ENCODE assay signal across 8 cellular contexts in the genomic region with DNA sequence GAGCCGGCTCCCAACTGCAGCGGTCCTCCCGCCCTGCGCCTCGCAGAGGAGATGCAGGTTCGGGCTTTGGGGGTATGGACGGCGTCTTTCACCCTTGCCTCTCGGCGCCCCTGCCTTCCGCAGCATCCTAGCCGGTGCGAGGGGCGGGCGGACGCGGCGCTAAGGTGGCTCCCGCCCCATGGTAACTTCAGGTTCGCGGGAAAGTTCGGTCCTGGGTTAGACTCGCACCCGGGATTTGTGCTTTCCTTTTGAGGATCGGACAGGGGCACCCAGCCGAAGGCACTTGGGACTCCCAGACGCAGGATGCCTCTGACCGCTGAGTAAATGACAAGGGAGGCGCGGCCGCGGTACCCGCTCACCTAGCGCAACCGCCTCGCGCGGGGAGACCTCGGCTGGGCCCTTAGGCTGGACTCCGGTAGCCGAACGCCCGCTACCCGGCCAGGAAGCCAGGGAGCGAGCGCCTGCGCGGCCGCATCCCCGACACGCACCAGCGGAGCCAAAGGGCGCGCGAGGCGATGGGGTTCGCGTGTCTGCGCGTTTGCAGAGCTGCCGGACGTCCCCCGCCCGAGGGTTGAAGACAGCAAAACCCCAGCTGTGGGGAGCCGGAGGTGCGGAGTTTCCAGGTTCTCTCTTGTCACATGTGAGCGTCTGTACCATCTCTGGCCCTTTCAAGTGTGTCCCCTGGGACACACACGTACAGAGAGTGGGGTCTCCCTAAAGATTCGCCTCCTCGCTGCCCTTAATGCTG. TPM values are rescaled to one million over a fixed set of nuclear protein-coding genes. Genes with fewer than 3 reads are reported as not detected.
DNase-seq lines count a peak whose midpoint lies in the region; ATAC-seq, FAIRE-seq and TF ChIP-seq lines count a peak whose summit lies in the region.

No MANE protein-coding gene starts in this region.

- intact Hi-C loops in GM12878 (cut with micrococcal nuclease; ENCODE audit: unreplicated experiment), result loop anchor here (2.0 to 5.0 kb wide), 3 partner anchors 1087 to 1807 kb away; no protein-coding TSS in a partner anchor
- intact Hi-C loops in HepG2 (cut with micrococcal nuclease; ENCODE audit: unreplicated experiment), result loop anchor here (5.0 kb wide), 1 partner anchor 1807 kb away; no protein-coding TSS in a partner anchor
- intact Hi-C loops in thyroid gland (cut with DNase I), result no loop called here

- FAIRE-seq in GM12878 (lab: Jason Lieb, UNC) (no peak), HepG2 (lab: Jason Lieb, UNC) (no peak)

- H3K27me3 Mint-ChIP-seq in IgD-negative memory B cell, result peaks cover 55% of the 10 kb centered on the region

- H3K4me3 Mint-ChIP-seq in IgD-negative memory B cell, result peak overlapping the region; percentile 34 to 91 (median 80)

- TF ChIP-seq EP300 in GM12878 (IDR thresholded peaks at IDR 0.05; ENCODE audit: borderline replicate concordance in 1 of 2, control insufficient read depth in 1 of 2, low read depth in 2 of 2, low read length in 2 of 2) (no peak), HepG2 (IDR thresholded peaks at IDR 0.05; ENCODE audit: low read depth in 2 of 2, low read length in 2 of 2) (no peak), HepG2 (CRISPR knock-in tag; IDR thresholded peaks at IDR 0.05; ENCODE audit: borderline replicate concordance) (no peak)

- H2AFZ ChIP-seq in GM12878 (ENCODE audit: control insufficient read depth, low read depth, low read length) (peak overlapping the region; percentile 23), HepG2 (ENCODE audit: low read length) (no peak overlapping the region)

- H3K4me2 ChIP-seq in GM12878 (ENCODE audit: control insufficient read depth, insufficient read depth), result peak overlapping the region; percentile 79
- peak overlapping the region; percentile 45 for H3K4me2 ChIP-seq in HepG2 (ENCODE audit: low read depth, low read length)

- no peaks in the 10 kb centered on the region for H3K9me3 ChIP-seq in GM12878 (replicated peaks; ENCODE audit: control insufficient read depth, insufficient read depth, low read length)
- H3K9me3 ChIP-seq in HepG2 (ENCODE audit: low read length), result no peaks in the 10 kb centered on the region
- H3K9me3 ChIP-seq in thyroid gland, result no peaks in the 10 kb centered on the region

- SMC1A ChIA-PET in GM12878 (lab: Charles Lee; ENCODE audit: uncharacterized antibody, unreplicated experiment), result interaction anchor here (2.7 kb wide), 1 partner anchor 315 kb away, joined by 9 read pairs; no protein-coding TSS in a partner anchor

- peaks cover 2% of the 10 kb centered on the region for H3K36me3 Mint-ChIP-seq in IgD-negative memory B cell

- H3K27ac Mint-ChIP-seq in IgD-negative memory B cell, result no peak overlapping the region

- CTCF ChIA-PET in GM12878 (lab: Yijun Ruan, JAX), result no interaction called here
- CTCF ChIA-PET in HepG2 (lab: Yijun Ruan, JAX; ENCODE audit: low intra/inter-chr PET ratio, low total read pairs), result no interaction called here

- TF ChIP-seq POLR2A in GM12878 (IDR thresholded peaks at IDR 0.05; ENCODE audit: low read depth, low read length), result no peak
- no peak for TF ChIP-seq POLR2A in HepG2 (IDR thresholded peaks at IDR 0.05; ENCODE audit: insufficient read depth in 1 of 2, low read depth in 2 of 2, low read length in 2 of 2)
- TF ChIP-seq POLR2A in thyroid gland (IDR thresholded peaks at IDR 0.05), result no peak

- ATAC-seq in GM21360 (IDR thresholded peaks at IDR 0.05; ENCODE audit: unreplicated experiment), result peak; percentile 48
- ATAC-seq in GM12878, result peak; percentile 64
- ATAC-seq in HepG2, result peak; percentile 36
- no peak for ATAC-seq in HG03108 (IDR thresholded peaks at IDR 0.05; ENCODE audit: unreplicated experiment)
- no peak for ATAC-seq in HG03097 (IDR thresholded peaks at IDR 0.05; ENCODE audit: low FRiP score, unreplicated experiment)

- RAD21 ChIA-PET in GM12878 (lab: Charles Lee; ENCODE audit: unreplicated experiment), result interaction anchor here (1.7 kb wide), 1 partner anchor 315 kb away, joined by 4 read pairs; no protein-coding TSS in a partner anchor

- H4K20me1 ChIP-seq in GM12878 (ENCODE audit: control insufficient read depth, insufficient read depth) (no peaks in the 10 kb centered on the region), HepG2 (ENCODE audit: insufficient read depth, low read length) (no peaks in the 10 kb centered on the region)

- no peak overlapping the region for H3K9ac ChIP-seq in GM12878 (ENCODE audit: control insufficient read depth, insufficient read depth, low read length)
- no peak overlapping the region for H3K9ac ChIP-seq in HepG2 (ENCODE audit: insufficient read depth, low read depth, low read length)

- TF ChIP-seq CTCF in GM12878 (IDR thresholded peaks at IDR 0.05 in 2 of 3, conservative IDR thresholded peaks at IDR 0.05 in 1 of 3; ENCODE audit: control insufficient read depth in 2 of 3, extremely low read depth in 1 of 3, insufficient read depth in 1 of 3, low read depth in 3 of 3, low read length in 3 of 3), result no peak
- no peak for TF ChIP-seq CTCF in HepG2 (CRISPR knock-in tag; IDR thresholded peaks at IDR 0.05)
- no peak for TF ChIP-seq CTCF in thyroid gland (IDR thresholded peaks at IDR 0.05)

- H3K36me3 ChIP-seq in GM12878 (ENCODE audit: control insufficient read depth in 2 of 2, insufficient read depth in 2 of 2, low read length in 1 of 2), result no peaks in the 10 kb centered on the region
- H3K36me3 ChIP-seq in HepG2 (replicated peaks in 1 of 2; ENCODE audit: control insufficient read depth in 1 of 2, insufficient read depth in 2 of 2, low read length in 2 of 2), result no peaks in the 10 kb centered on the region
- H3K36me3 ChIP-seq in thyroid gland, result no peaks in the 10 kb centered on the region

- peak; percentile 19 for DNase-seq in Daoy (ENCODE audit: low read depth)
- DNase-seq in GM12878 (ENCODE audit: low read depth, low spot score), result no peak
- no peak for DNase-seq in HepG2 (ENCODE audit: low spot score)
- DNase-seq in thyroid gland, result peak; percentile 18 to 24

- in situ Hi-C loops in GM12878 (cut with MboI), result loop anchor here (5.0 to 25.0 kb wide), 3 partner anchors 317 to 1357 kb away; no protein-coding TSS in a partner anchor
- in situ Hi-C loops in HepG2 (cut with HindIII; ENCODE audit: extremely low pct_ligation_motif_present, low pct_unique_long_range_greater_than_20kb), result loop anchor here (25.0 kb wide), 4 partner anchors 307 to 1807 kb away; a partner anchor contains a TSS

- H3K27ac ChIP-seq in GM12878 (ENCODE audit: control insufficient read depth, insufficient read depth), result no peak overlapping the region
- no peak overlapping the region for H3K27ac ChIP-seq in HepG2 (ENCODE audit: extremely low read length, insufficient read depth, low read length)
- peak overlapping the region in 1 of 3 donors; percentile 36 for H3K27ac ChIP-seq in thyroid gland

- H3K4me1 Mint-ChIP-seq in IgD-negative memory B cell, result peaks cover 5 to 17% (median 9%) of the 10 kb centered on the region in 3 donors

- BruUV-seq in GM12878 (replicated peaks; lab: Mats Ljungman, UMichigan) (no TSS peak), HepG2 (replicated peaks; lab: Mats Ljungman, UMichigan) (no TSS peak)

- peaks cover 9 to 25% of the 10 kb centered on the region in 2 experiments for H3K27me3 ChIP-seq in GM12878 (replicated peaks in 1 of 2; ENCODE audit: control insufficient read depth in 2 of 2, insufficient read depth in 2 of 2, low read length in 1 of 2)
- peaks cover 14 to 43% of the 10 kb centered on the region in 2 experiments; a peak in 4 of 5 replicates for H3K27me3 ChIP-seq in HepG2 (ENCODE audit: control insufficient read depth in 1 of 2, insufficient read depth in 2 of 2, low read length in 2 of 2)
- H3K27me3 ChIP-seq in thyroid gland, result peaks cover 5% of the 10 kb centered on the region

- H3K9me3 Mint-ChIP-seq in IgD-negative memory B cell, result no peaks in the 10 kb centered on the region

- no peaks in the 10 kb centered on the region for H3K79me2 ChIP-seq in GM12878 (ENCODE audit: control insufficient read depth, insufficient read depth, low read length)
- H3K79me2 ChIP-seq in HepG2 (ENCODE audit: insufficient read depth, low read length), result no peaks in the 10 kb centered on the region

- H3K4me3 ChIP-seq in GM12878 (peak overlapping the region; percentile 44; the same call in 1 of the 2 replicates), HepG2 (replicated peaks in 1 of 3; ENCODE audit: insufficient read depth in 1 of 3, low read depth in 2 of 3, low read length in 3 of 3) (peak overlapping the region in 2 of 3 experiments; percentile 20 to 24; a peak in 1 of 6 replicates), thyroid gland (replicated peaks in 1 of 3) (peak overlapping the region in 2 of 3 donors; percentile 28 to 37)

- POLR2A ChIA-PET in GM12878 (lab: Charles Lee), result no interaction called here
- POLR2A ChIA-PET in HepG2 (lab: Yijun Ruan, JAX), result no interaction called here

- WGBS in GM12878 (ENCODE audit: insufficient coverage, insufficient replicate concordance, low lambda C conversion rate, missing lambda C conversion rate), result 2% methylated on average over 65 of the region's 70 CpGs
- WGBS in HepG2 (ENCODE audit: low lambda C conversion rate), result 15% methylated on average over 32 of the region's 70 CpGs
- WGBS in thyroid gland, 2 donors, result 0 to 2% methylated on average over 26 to 29 of the region's 70 CpGs

- TF ChIP-seq RAD21 in GM12878 (IDR thresholded peaks at IDR 0.05; ENCODE audit: insufficient read depth, low read depth, low read length) (no peak), HepG2 (CRISPR knock-in tag; IDR thresholded peaks at IDR 0.05) (no peak)

- H3K4me1 ChIP-seq in GM12878 (ENCODE audit: control insufficient read depth, insufficient read depth, low read length), result peaks cover 5% of the 10 kb centered on the region
- H3K4me1 ChIP-seq in HepG2 (ENCODE audit: insufficient read depth, low read length), result no peaks in the 10 kb centered on the region
- H3K4me1 ChIP-seq in thyroid gland, result peaks cover 16 to 23% of the 10 kb centered on the region in 2 donors

RNA-seq across cellular contexts. Expression of a gene that starts 1.1 kb away (rescaled TPM):
- not detected in 2 replicates for total RNA-seq in Daoy (2014; rRNA removed; shearing (Covaris generic))
- polyA plus RNA-seq in IgD-negative memory B cell (not detected), GM12878 (2011; rRNA removed) (not detected in 2 replicates), GM12878 (2014; fragmentation: Illumina TruSeq; extraction: Trizol) (0.11 TPM in 1 of 2 replicates, not detected in the other), GM12878 (2014; fragmentation: Nextera tagmentation; extraction: Ambion mirVana) (not detected), GM12878 (2014; rRNA removed) (not detected in 2 replicates), GM12878 (2016; fragmentation: Nextera tagmentation; extraction: Ambion mirVana) (under 1 TPM in 1 of 2 experiments, not detected in 1; 0.16 TPM), HepG2 (2011; rRNA removed) (not detected in 2 replicates)
- total RNA-seq in GM12878 (2013; cell fraction: nucleolus; rRNA removed), result not detected in 2 replicates
- total RNA-seq in GM12878 (2014; rRNA removed) (not detected in 2 replicates), GM12878 (2014; rRNA removed; fragmentation: Illumina TruSeq; extraction: Trizol) (not detected in 2 replicates), GM12878 (2021) (not detected in 2 replicates), HepG2 (2016; rRNA removed; fragmentation: Illumina TruSeq; extraction: Trizol) (not detected in 2 replicates), thyroid gland (10 to 100 TPM in 1 of 4 donors, 1 to 10 TPM in 3; 1.8 to 13.9 (median 3.4) TPM)
- polyA plus RNA-seq in GM12878 (2011; ENCODE audit: low read depth), result not detected
- not detected in 2 replicates for polyA plus RNA-seq in GM12878 (2011; cell fraction: cytosol; rRNA removed)
- polyA plus RNA-seq in GM12878 (2011; cell fraction: nucleus; rRNA removed), result not detected in 2 replicates
- not detected in 2 replicates for polyA plus RNA-seq in GM12878 (2012)
- not detected in 2 replicates for polyA minus RNA-seq in GM12878 (2011; rRNA and poly(A)+ RNA removed)
- polyA minus RNA-seq in GM12878 (2011; cell fraction: cytosol; rRNA and poly(A)+ RNA removed), result not detected in 2 replicates
- polyA minus RNA-seq in GM12878 (2011; cell fraction: nucleus; rRNA and poly(A)+ RNA removed), result not detected in 2 replicates
- not detected in 2 replicates for total RNA-seq in HepG2 (2016; cell fraction: cytosol; rRNA removed; fragmentation: Illumina TruSeq; extraction: Trizol; ENCODE audit: low read depth)
- not detected in 2 replicates for total RNA-seq in HepG2 (2016; cell fraction: insoluble cytoplasmic fraction; rRNA removed; fragmentation: Illumina TruSeq; extraction: Trizol)
- total RNA-seq in HepG2 (2016; cell fraction: membrane; rRNA removed; fragmentation: Illumina TruSeq; extraction: Trizol), result not detected in 2 replicates
- total RNA-seq in HepG2 (2016; cell fraction: nucleus; rRNA removed; fragmentation: Illumina TruSeq; extraction: Trizol), result not detected in 2 replicates
- not detected in 2 replicates for polyA plus RNA-seq in HepG2 (2011; cell fraction: cytosol; rRNA removed)
- not detected in 2 replicates for polyA plus RNA-seq in HepG2 (2011; cell fraction: nucleus; rRNA removed)
- not detected in 2 replicates for polyA plus RNA-seq in HepG2 (2012)
- polyA plus RNA-seq in HepG2 (2016; cell fraction: cytosol; fragmentation: Illumina TruSeq; extraction: Trizol; ENCODE audit: low read depth), result not detected in 2 replicates
- not detected in 2 replicates for polyA plus RNA-seq in HepG2 (2016; cell fraction: insoluble cytoplasmic fraction; fragmentation: Illumina TruSeq; extraction: Trizol; ENCODE audit: low read depth)
- polyA plus RNA-seq in HepG2 (2016; cell fraction: membrane; fragmentation: Illumina TruSeq; extraction: Trizol; ENCODE audit: low read depth), result not detected in 2 replicates
- polyA plus RNA-seq in HepG2 (2016; cell fraction: nucleus; fragmentation: Illumina TruSeq; extraction: Trizol; ENCODE audit: insufficient read depth, low read depth), result not detected in 2 replicates
- polyA minus RNA-seq in HepG2 (2011; rRNA and poly(A)+ RNA removed; ENCODE audit: low replicate concordance), result not detected in 2 replicates
- not detected in 2 replicates for polyA minus RNA-seq in HepG2 (2011; cell fraction: cytosol; rRNA and poly(A)+ RNA removed)
- not detected in 2 replicates for polyA minus RNA-seq in HepG2 (2011; cell fraction: nucleus; rRNA and poly(A)+ RNA removed)

Comparison
In these comparisons a context has a peak if more than half of its experiments do, and no peak if none do; other contexts are left out.
1. DNase-seq: peak in Daoy (single experiment) and thyroid gland (2 of 2); none in GM12878 (single experiment) and HepG2 (single experiment).
2. ATAC-seq: peak in GM21360 (single experiment), GM12878 (single experiment) and HepG2 (single experiment); none in HG03108 (single experiment) and HG03097 (single experiment).
3. Peak in every context shown above with its lines, with median percentiles within 50 percentile points of each other: H3K4me3 ChIP-seq.